ENCODE assay signal across 17 cellular contexts in genomic region chr1:116873680-116874271, GRCh38. TPM values are rescaled to one million over a fixed set of nuclear protein-coding genes. Genes with fewer than 3 reads are reported as not detected.
A peak's percentile ranks its signal among the peaks of the same experiment; 100 is the strongest.
DNase-seq lines count a peak whose midpoint lies in the region; ATAC-seq lines count a peak whose summit lies in the region.
"Had no signal": no experiment of that assay in that cellular context is flagged by ENCODE, and none has a peak within 500 bp of the region (broad histone marks: within the 10 kb centered on the region; RNA-seq: fewer than 3 reads in every experiment).

No MANE protein-coding gene starts in this region.

- no peaks in the 10 kb centered on the region for H3K9me2 ChIP-seq in GM23248 (ENCODE audit: insufficient read depth)

- peak overlapping the region; percentile 68 for H2AFZ ChIP-seq in GM23248
- H2AFZ ChIP-seq in mesenchymal stem cell (ENCODE audit: low read depth, low read length), result no peak overlapping the region

- H3K4me1 Mint-ChIP-seq in activated CD4-positive, alpha-beta T cell treated with anti-CD3 and anti-CD28 coated beads for 36 hours, result peaks cover 33% of the 10 kb centered on the region
- H3K4me1 Mint-ChIP-seq in activated T-helper 2 cell treated with anti-CD3 and anti-CD28 coated beads, Interferon-gamma antibody, Interleukin-2, Interleukin-4, amounts not matched to agents 10 μg/mL and 5 μg/mL and 100 μg/mL, durations not matched to agents 14 hours and 24 hours and 36 hours (ENCODE audit: low read depth), result peaks cover 25% of the 10 kb centered on the region
- H3K4me1 Mint-ChIP-seq: stimulated activated memory B cell treated with anti-CD40 and anti-IgM and Interleukin-4, amounts not matched to agents 10 μg/mL and 1 μg/mL and 100 μg/mL, for 72 hours had no signal

- no peak overlapping the region for H2BK5ac ChIP-seq in mesenchymal stem cell (ENCODE audit: low read depth, low read length, poor library complexity, severe bottlenecking)

- CTCF ChIA-PET in activated CD4-positive, alpha-beta T cell treated with anti-CD3 and anti-CD28 coated beads for 36 hours (lab: Charles Lee), result interaction anchor here (0.6 to 1.2 kb wide), 3 partner anchors 25 to 193 kb away, joined by 3 to 6 read pairs (median 5); no protein-coding TSS in a partner anchor

- intact Hi-C loops in activated CD4-positive, alpha-beta T cell treated with anti-CD3 and anti-CD28 coated beads for 36 hours (cut with DNase I, micrococcal nuclease), result loop anchor here (2.0 to 5.0 kb wide), 4 partner anchors 25 to 136 kb away; no protein-coding TSS in a partner anchor
- intact Hi-C loops in activated T-helper 2 cell treated with anti-CD3 and anti-CD28 coated beads, Interferon-gamma antibody, Interleukin-2, Interleukin-4, amounts not matched to agents 10 μg/mL and 5 μg/mL and 100 μg/mL, durations not matched to agents 14 hours and 24 hours and 36 hours (cut with micrococcal nuclease), result loop anchor here (1.0 to 5.0 kb wide), 6 partner anchors 25 to 189 kb away; partner anchors contain the start of genes CD101 and TTF2

- H4K91ac ChIP-seq in mesenchymal stem cell (ENCODE audit: low read length), result no peak overlapping the region

- WGBS in GM23248 (ENCODE audit: low coverage in 1 of 2, low lambda C conversion rate in 2 of 2, missing lambda C conversion rate in 2 of 2), 2 experiments, result 41 to 47% methylated on average over 6 of the region's 6 CpGs
- 80% methylated on average over 6 of the region's 6 CpGs for WGBS in mesenchymal stem cell

- peak; percentile 73 for ATAC-seq in activated CD4-positive, alpha-beta T cell treated with anti-CD3 and anti-CD28 coated beads for 36 hours
- no peak for ATAC-seq in HG02885 (IDR thresholded peaks at IDR 0.05; ENCODE audit: poor library complexity, unreplicated experiment)
- ATAC-seq in HG03025 (IDR thresholded peaks at IDR 0.05; ENCODE audit: low FRiP score, unreplicated experiment), result no peak
- ATAC-seq: naive thymus-derived CD8-positive, alpha-beta T cell; stimulated activated memory B cell treated with anti-CD40 and anti-IgM and Interleukin-4, amounts not matched to agents 10 μg/mL and 1 μg/mL and 100 μg/mL, for 72 hours had no signal

- H2BK120ac ChIP-seq in mesenchymal stem cell (ENCODE audit: low read depth, low read length), result no peak overlapping the region

- peak; percentile 52 for DNase-seq in activated CD4-positive, alpha-beta T cell treated with anti-CD3 and anti-CD28 coated beads for 36 hours
- no peak for DNase-seq in activated CD4-positive, alpha-beta T cell treated with anti-CD3 and anti-CD28 coated beads for 1 hour
- DNase-seq in GM23248 (peak; percentile 65), mesenchymal stem cell (no peak), substantia nigra (lab: John Stamatoyannopoulos, UW) (no peak)
- DNase-seq in activated T-helper 2 cell treated with anti-CD3 and anti-CD28 coated beads, Interferon-gamma antibody, Interleukin-2, Interleukin-4, amounts not matched to agents 10 μg/mL and 5 μg/mL and 100 μg/mL, durations not matched to agents 14 hours and 24 hours and 36 hours (ENCODE audit: low spot score), result no peak
- DNase-seq: ACHN; amniotic stem cell; GF-D8; left ventricle myocardium inferior; naive thymus-derived CD8-positive, alpha-beta T cell; NK-92 treated with Interleukin-12 subunit alpha and Interleukin-12 subunit beta, amount 100 ng/mL, for 24 hours; T1000 had no signal

- H3K27ac ChIP-seq in GM23248, result peak overlapping the region; percentile 44
- no peak overlapping the region for H3K27ac ChIP-seq in mesenchymal stem cell (ENCODE audit: low read length, poor library complexity, severe bottlenecking)
- no peak overlapping the region for H3K27ac ChIP-seq in substantia nigra (ENCODE audit: low read depth, low read length, poor library complexity, severe bottlenecking)
- H3K27ac ChIP-seq: coronary artery, left ventricle myocardium inferior had no signal

- no peak overlapping the region for H2BK15ac ChIP-seq in mesenchymal stem cell (ENCODE audit: low read depth, poor library complexity, severe bottlenecking)

- H3K4ac ChIP-seq in mesenchymal stem cell (ENCODE audit: low read depth in 1 of 2, low read length in 2 of 2), result no peak overlapping the region

- H3K27me3 ChIP-seq in GM23248 (replicated peaks; ENCODE audit: insufficient read depth) (no peaks in the 10 kb centered on the region), mesenchymal stem cell (ENCODE audit: control insufficient read depth in 1 of 2, insufficient read depth in 1 of 2, low read length in 2 of 2) (no peaks in the 10 kb centered on the region)

- peak overlapping the region; percentile 68 for H4K8ac ChIP-seq in mesenchymal stem cell (ENCODE audit: low read length)

- POLR2A ChIA-PET in activated CD4-positive, alpha-beta T cell treated with anti-CD3 and anti-CD28 coated beads for 36 hours (lab: Charles Lee), result interaction anchor here (1.1 to 1.2 kb wide), 2 partner anchors 101 to 104 kb away, joined by 3 to 4 read pairs; no protein-coding TSS in a partner anchor

- H3K27me3 Mint-ChIP-seq in activated CD4-positive, alpha-beta T cell treated with anti-CD3 and anti-CD28 coated beads for 36 hours, result no peaks in the 10 kb centered on the region
- H3K27me3 Mint-ChIP-seq in activated T-helper 2 cell treated with anti-CD3 and anti-CD28 coated beads, Interferon-gamma antibody, Interleukin-2, Interleukin-4, amounts not matched to agents 10 μg/mL and 5 μg/mL and 100 μg/mL, durations not matched to agents 14 hours and 24 hours and 36 hours (ENCODE audit: low read depth), result peaks cover 2% of the 10 kb centered on the region

- H3K79me1 ChIP-seq in mesenchymal stem cell (replicated peaks; ENCODE audit: low read length, poor library complexity, severe bottlenecking), result no peaks in the 10 kb centered on the region

- H3K4me1 ChIP-seq in GM23248 (ENCODE audit: insufficient read depth) (peaks cover 24% of the 10 kb centered on the region), mesenchymal stem cell (ENCODE audit: control insufficient read depth, insufficient read depth, low read depth, low read length) (peaks cover 4% of the 10 kb centered on the region)

- H2AK5ac ChIP-seq in mesenchymal stem cell (ENCODE audit: low read length, severe bottlenecking), result no peak overlapping the region

- H2BK12ac ChIP-seq in mesenchymal stem cell (ENCODE audit: low read length in 2 of 2), result peak overlapping the region in 1 of 2 experiments; percentile 50

- H3K23ac ChIP-seq in mesenchymal stem cell (ENCODE audit: low read length in 2 of 2), result no peak overlapping the region

- H3K14ac ChIP-seq in mesenchymal stem cell (ENCODE audit: low read length in 2 of 2), result no peak overlapping the region

- H3K27ac Mint-ChIP-seq in activated CD4-positive, alpha-beta T cell treated with anti-CD3 and anti-CD28 coated beads for 36 hours, result peak overlapping the region; percentile 5
- H3K27ac Mint-ChIP-seq in activated T-helper 2 cell treated with anti-CD3 and anti-CD28 coated beads, Interferon-gamma antibody, Interleukin-2, Interleukin-4, amounts not matched to agents 10 μg/mL and 5 μg/mL and 100 μg/mL, durations not matched to agents 14 hours and 24 hours and 36 hours, result peak overlapping the region; percentile 36
- H3K27ac Mint-ChIP-seq: naive thymus-derived CD8-positive, alpha-beta T cell; stimulated activated memory B cell treated with anti-CD40 and anti-IgM and Interleukin-4, amounts not matched to agents 10 μg/mL and 1 μg/mL and 100 μg/mL, for 72 hours had no signal

- in situ Hi-C loops in GM23248 (cut with MboI), result no loop called here

- peak overlapping the region in 1 of 2 experiments; percentile 70 for H3K18ac ChIP-seq in mesenchymal stem cell (ENCODE audit: low read depth in 1 of 2, low read length in 2 of 2)

- H3K79me2 ChIP-seq in GM23248 (ENCODE audit: insufficient read depth), result no peaks in the 10 kb centered on the region

- H3K4me2 ChIP-seq in GM23248 (ENCODE audit: unreplicated experiment) (peak overlapping the region; percentile 45), mesenchymal stem cell (ENCODE audit: low read length, poor library complexity, severe bottlenecking) (no peak overlapping the region)

- H3F3A ChIP-seq in GM23248 (ENCODE audit: insufficient read depth), result peaks cover 21% of the 10 kb centered on the region

- no peak overlapping the region for H3K4me3 ChIP-seq in GM23248
- H3K4me3 ChIP-seq in mesenchymal stem cell (ENCODE audit: insufficient read depth in 1 of 2, low read depth in 1 of 2, low read length in 2 of 2), result no peak overlapping the region
- H3K4me3 ChIP-seq: coronary artery, left ventricle myocardium inferior had no signal

- H3K36me3 ChIP-seq in GM23248 (ENCODE audit: low read depth) (no peaks in the 10 kb centered on the region), mesenchymal stem cell (ENCODE audit: control insufficient read depth in 1 of 2, insufficient read depth in 2 of 2, low read depth in 1 of 2, low read length in 2 of 2) (no peaks in the 10 kb centered on the region)
- H3K36me3 ChIP-seq: left ventricle myocardium inferior had no signal

- no peak overlapping the region for H3K9ac ChIP-seq in GM23248
- no peak overlapping the region for H3K9ac ChIP-seq in mesenchymal stem cell (ENCODE audit: low read length)

- H3K36me3 Mint-ChIP-seq in activated CD4-positive, alpha-beta T cell treated with anti-CD3 and anti-CD28 coated beads for 36 hours (ENCODE audit: low read depth), result no peaks in the 10 kb centered on the region
- no peaks in the 10 kb centered on the region for H3K36me3 Mint-ChIP-seq in activated T-helper 2 cell treated with anti-CD3 and anti-CD28 coated beads, Interferon-gamma antibody, Interleukin-2, Interleukin-4, amounts not matched to agents 10 μg/mL and 5 μg/mL and 100 μg/mL, durations not matched to agents 14 hours and 24 hours and 36 hours (ENCODE audit: low read depth)
- H3K36me3 Mint-ChIP-seq: naive thymus-derived CD8-positive, alpha-beta T cell; stimulated activated memory B cell treated with anti-CD40 and anti-IgM and Interleukin-4, amounts not matched to agents 10 μg/mL and 1 μg/mL and 100 μg/mL, for 72 hours had no signal

- H4K20me1 ChIP-seq in GM23248 (ENCODE audit: insufficient read depth), result no peaks in the 10 kb centered on the region

- H3K4me3 Mint-ChIP-seq in activated CD4-positive, alpha-beta T cell treated with anti-CD3 and anti-CD28 coated beads for 36 hours, result no peak overlapping the region
- peak overlapping the region; percentile 17 for H3K4me3 Mint-ChIP-seq in activated T-helper 2 cell treated with anti-CD3 and anti-CD28 coated beads, Interferon-gamma antibody, Interleukin-2, Interleukin-4, amounts not matched to agents 10 μg/mL and 5 μg/mL and 100 μg/mL, durations not matched to agents 14 hours and 24 hours and 36 hours (ENCODE audit: low read depth)
- H3K4me3 Mint-ChIP-seq: naive thymus-derived CD8-positive, alpha-beta T cell; stimulated activated memory B cell treated with anti-CD40 and anti-IgM and Interleukin-4, amounts not matched to agents 10 μg/mL and 1 μg/mL and 100 μg/mL, for 72 hours had no signal

- no peaks in the 10 kb centered on the region for H3K9me3 Mint-ChIP-seq in activated CD4-positive, alpha-beta T cell treated with anti-CD3 and anti-CD28 coated beads for 36 hours (ENCODE audit: low read depth)
- no peaks in the 10 kb centered on the region for H3K9me3 Mint-ChIP-seq in activated T-helper 2 cell treated with anti-CD3 and anti-CD28 coated beads, Interferon-gamma antibody, Interleukin-2, Interleukin-4, amounts not matched to agents 10 μg/mL and 5 μg/mL and 100 μg/mL, durations not matched to agents 14 hours and 24 hours and 36 hours
- H3K9me3 Mint-ChIP-seq: stimulated activated memory B cell treated with anti-CD40 and anti-IgM and Interleukin-4, amounts not matched to agents 10 μg/mL and 1 μg/mL and 100 μg/mL, for 72 hours had no signal

- H3K9me3 ChIP-seq in GM23248 (ENCODE audit: low read depth) (no peaks in the 10 kb centered on the region), mesenchymal stem cell (ENCODE audit: control insufficient read depth, low read length) (no peaks in the 10 kb centered on the region)
- H3K9me3 ChIP-seq: left ventricle myocardium inferior had no signal

RNA-seq across cellular contexts. Expression of gene PTGFRN, which starts 35.9 kb away (rescaled TPM):
- 10 to 100 TPM; 11.6 to 11.8 TPM for total RNA-seq in activated CD4-positive, alpha-beta T cell treated with anti-CD3 and anti-CD28 coated beads for 36 hours
- total RNA-seq in GM23248 (2014; rRNA removed; shearing (Covaris generic)), result 25.7 and 27.6 TPM in 2 replicates
- 14.7 and 15.2 TPM in 2 replicates for polyA plus RNA-seq in GM23248 (2016; fragmentation: Nextera tagmentation; extraction: Ambion mirVana)
- 19.1 and 23.2 TPM in 2 replicates for total RNA-seq in activated T-helper 2 cell treated with anti-CD3 and anti-CD28 coated beads, Interferon-gamma antibody, Interleukin-2, Interleukin-4, amounts not matched to agents 10 μg/mL and 5 μg/mL and 100 μg/mL, durations not matched to agents 14 hours and 24 hours and 36 hours
- polyA plus RNA-seq in mesenchymal stem cell (2013, experiment 1 of 2), result 73.6 TPM
- 75.7 TPM for polyA plus RNA-seq in mesenchymal stem cell (2013, experiment 2 of 2)

Comparison
In these comparisons a context has a peak if more than half of its experiments do, and no peak if none do; other contexts are left out.
1. DNase-seq: peak in activated CD4-positive, alpha-beta T cell treated with anti-CD3 and anti-CD28 coated beads for 36 hours (single experiment) and GM23248 (single experiment); none in activated CD4-positive, alpha-beta T cell treated with anti-CD3 and anti-CD28 coated beads for 1 hour (single experiment), activated T-helper 2 cell treated with anti-CD3 and anti-CD28 coated beads, Interferon-gamma antibody, Interleukin-2, Interleukin-4, amounts not matched to agents 10 μg/mL and 5 μg/mL and 100 μg/mL, durations not matched to agents 14 hours and 24 hours and 36 hours (single experiment), mesenchymal stem cell (single experiment) and substantia nigra (0 of 49).